ENCODE assay signal across 8 cellular contexts in genomic region chr20:50110141-50111047, GRCh38. TPM values are rescaled to one million over a fixed set of nuclear protein-coding genes. Genes with fewer than 3 reads are reported as not detected.
DNase-seq lines count a peak whose midpoint lies in the region; ATAC-seq, FAIRE-seq and TF ChIP-seq lines count a peak whose summit lies in the region.

No MANE protein-coding gene starts in this region.

- TF ChIP-seq EP300 in ovary (IDR thresholded peaks at IDR 0.05) = no peak

- peaks cover 0 to 39% (median 2%) of the 10 kb centered on the region in 3 donors for H3K36me3 Mint-ChIP-seq in CD8-positive, alpha-beta memory T cell
- H3K36me3 Mint-ChIP-seq in MCF 10A (ENCODE audit: insufficient read depth, unreplicated experiment) = peaks cover 22% of the 10 kb centered on the region

- ATAC-seq in GM21447 (IDR thresholded peaks at IDR 0.05; ENCODE audit: unreplicated experiment) (peak; percentile 52), GM18505 (IDR thresholded peaks at IDR 0.05; ENCODE audit: unreplicated experiment) (no peak)

- H3K27ac Mint-ChIP-seq in CD8-positive, alpha-beta memory T cell = peak overlapping the region; percentile 92 to 99 (median 98)
- H3K27ac Mint-ChIP-seq in MCF 10A (ENCODE audit: low read depth, unreplicated experiment) = peak overlapping the region; percentile 79

- peak overlapping the region; percentile 89 for H3K27ac ChIP-seq in CD8-positive, alpha-beta memory T cell (ENCODE audit: low read depth, low read length)
- H3K27ac ChIP-seq in muscle layer of duodenum (ENCODE audit: low read length) = peak overlapping the region; percentile 98
- no peak overlapping the region for H3K27ac ChIP-seq in ovary

- no peak for FAIRE-seq in frontal cortex (lab: Jason Lieb, UNC)

- peaks cover 7% of the 10 kb centered on the region for H3K36me3 ChIP-seq in CD8-positive, alpha-beta memory T cell (ENCODE audit: insufficient read depth, low read length)
- H3K36me3 ChIP-seq in muscle layer of duodenum (ENCODE audit: control insufficient read depth in 1 of 2, insufficient read depth in 2 of 2, low read length in 2 of 2) (peaks cover 5 to 7% of the 10 kb centered on the region in 2 donors), ovary (no peaks in the 10 kb centered on the region)

- POLR2A ChIA-PET in CD8-positive, alpha-beta memory T cell (lab: Charles Lee) = interaction anchor here (0.5 to 1.4 kb wide), 6 partner anchors 14 to 218 kb away, joined by 4 to 6 read pairs (median 4); no protein-coding TSS in a partner anchor
- POLR2A ChIA-PET in MCF 10A (lab: Yijun Ruan, JAX) = interaction anchor here (0.7 to 12.6 kb wide), 13 partner anchors 10 to 402 kb away, joined by 3 to 386 read pairs (median 6); partner anchors contain the start of genes PEDS1 and RNF114

- H3K4me1 Mint-ChIP-seq in CD8-positive, alpha-beta memory T cell = peaks cover 87 to 94% (median 91%) of the 10 kb centered on the region in 3 donors
- peaks cover 63% of the 10 kb centered on the region for H3K4me1 Mint-ChIP-seq in MCF 10A (ENCODE audit: insufficient read depth, unreplicated experiment)

- no peaks in the 10 kb centered on the region for H3K9me3 Mint-ChIP-seq in CD8-positive, alpha-beta memory T cell
- no peaks in the 10 kb centered on the region for H3K9me3 Mint-ChIP-seq in MCF 10A (ENCODE audit: unreplicated experiment)

- TF ChIP-seq CTCF in MCF 10A (IDR thresholded peaks at IDR 0.05; ENCODE audit: unreplicated experiment) (no peak), ovary (IDR thresholded peaks at IDR 0.05) (no peak)

- DNase-seq in CD8-positive, alpha-beta memory T cell = peak; percentile 31 to 83 (median 47)
- DNase-seq in NOMO-1 treated with dmso at 0.1 percent for 144 hours (lab: John Stamatoyannopoulos, UW; ENCODE audit: unreplicated experiment) (peak; percentile 64), MCF 10A (ENCODE audit: unreplicated experiment) (no peak), frontal cortex (ENCODE audit: low spot score in 2 of 2) (no peak), ovary (no peak)

- peaks cover 0 to 4% of the 10 kb centered on the region in 2 donors for H3K27me3 Mint-ChIP-seq in CD8-positive, alpha-beta memory T cell
- H3K27me3 Mint-ChIP-seq in MCF 10A (ENCODE audit: insufficient read depth, unreplicated experiment) = no peaks in the 10 kb centered on the region

- H3K9me3 ChIP-seq in CD8-positive, alpha-beta memory T cell (ENCODE audit: low read length) = no peaks in the 10 kb centered on the region
- H3K9me3 ChIP-seq in muscle layer of duodenum (ENCODE audit: control insufficient read depth in 1 of 2, low read length in 2 of 2) (no peaks in the 10 kb centered on the region), ovary (no peaks in the 10 kb centered on the region)

- CTCF ChIA-PET in CD8-positive, alpha-beta memory T cell (lab: Charles Lee) = interaction anchor here (0.9 to 2.6 kb wide), 9 partner anchors 10 to 60 kb away, joined by 3 to 9 read pairs (median 4); no protein-coding TSS in a partner anchor
- CTCF ChIA-PET in MCF 10A (lab: Yijun Ruan, JAX) = interaction anchor here (0.6 to 20.7 kb wide), 9 partner anchors 9 to 683 kb away, joined by 3 to 696 read pairs (median 11); partner anchors contain the start of gene PEDS1

- H3K4me3 ChIP-seq in CD8-positive, alpha-beta memory T cell (ENCODE audit: low read length) = peak overlapping the region; percentile 83
- H3K4me3 ChIP-seq in muscle layer of duodenum (ENCODE audit: low read depth in 1 of 2, low read length in 2 of 2) (peak overlapping the region; percentile 86 to 89), ovary (no peak overlapping the region)

- no peaks in the 10 kb centered on the region for H3K27me3 ChIP-seq in CD8-positive, alpha-beta memory T cell (ENCODE audit: insufficient read depth, low read length, poor library complexity, severe bottlenecking)
- H3K27me3 ChIP-seq in muscle layer of duodenum (ENCODE audit: low read depth, low read length) (no peaks in the 10 kb centered on the region), ovary (no peaks in the 10 kb centered on the region)

- no TSS peak for BruUV-seq in MCF 10A (replicated peaks; lab: Mats Ljungman, UMichigan)

- TF ChIP-seq POLR2A in GM18505 (IDR thresholded peaks at IDR 0.05; ENCODE audit: borderline replicate concordance, extremely low read depth, insufficient read depth, insufficient read length) = no peak
- TF ChIP-seq POLR2A in ovary (IDR thresholded peaks at IDR 0.05) = no peak

- peak overlapping the region; percentile 86 to 99 (median 98) for H3K4me3 Mint-ChIP-seq in CD8-positive, alpha-beta memory T cell
- H3K4me3 Mint-ChIP-seq in MCF 10A (ENCODE audit: unreplicated experiment) = peak overlapping the region; percentile 83

- WGBS in ovary, 3 donors = 45 to 62% (median 59%) methylated on average over 4 of the region's 4 CpGs

- H3K4me1 ChIP-seq in CD8-positive, alpha-beta memory T cell (ENCODE audit: insufficient read depth, low read length) = peaks cover 83% of the 10 kb centered on the region
- H3K4me1 ChIP-seq in muscle layer of duodenum (ENCODE audit: control insufficient read depth in 1 of 2, insufficient read depth in 2 of 2, low read length in 2 of 2) = peaks cover 58 to 82% of the 10 kb centered on the region in 2 donors
- peaks cover 11% of the 10 kb centered on the region for H3K4me1 ChIP-seq in ovary (ENCODE audit: insufficient read depth)

- intact Hi-C loops in MCF 10A (cut with micrococcal nuclease) = no loop called here
- intact Hi-C loops in ovary (cut with DNase I) = no loop called here

RNA-seq across cellular contexts. Expression of gene UBE2V1, which starts 2.6 kb away (rescaled TPM):
- 100 to 1,000 TPM; 160 to 183 TPM for total RNA-seq in CD8-positive, alpha-beta memory T cell
- polyA plus RNA-seq in CD8-positive, alpha-beta memory T cell = 176 TPM
- 99.5 and 110 TPM in 2 replicates for total RNA-seq in MCF 10A (2022)
- total RNA-seq in frontal cortex = 20.0 TPM
- 10 to 100 TPM; 51.0 to 90.3 (median 77.2) TPM for total RNA-seq in ovary
- polyA plus RNA-seq in ovary = 100 to 1,000 TPM in 1 of 2 donors, 10 to 100 TPM in 1; 43.6 to 189 TPM

RNA-seq across cellular contexts. Expression of gene PEDS1, which starts 43.1 kb away (rescaled TPM):
- 10 to 100 TPM; 20.2 to 23.6 TPM for total RNA-seq in CD8-positive, alpha-beta memory T cell
- 26.9 TPM for polyA plus RNA-seq in CD8-positive, alpha-beta memory T cell
- total RNA-seq in MCF 10A (2022) (26.0 and 30.5 TPM in 2 replicates), frontal cortex (9.4 TPM), ovary (10 to 100 TPM in 6 of 7 donors, 1 to 10 TPM in 1; 7.5 to 18.2 (median 12.6) TPM)
- 10 to 100 TPM; 11.6 to 11.7 TPM for polyA plus RNA-seq in ovary

Comparison
In these comparisons a context has a peak if more than half of its experiments do, and no peak if none do; other contexts are left out.
1. DNase-seq: peak in CD8-positive, alpha-beta memory T cell (5 of 5) and NOMO-1 treated with dmso at 0.1 percent for 144 hours (single experiment); none in MCF 10A (single experiment), frontal cortex (0 of 2) and ovary (0 of 5).
2. H3K27ac ChIP-seq: peak in CD8-positive, alpha-beta memory T cell (single experiment) and muscle layer of duodenum (single experiment); none in ovary (0 of 2).